Comparison of ENCODE assay signal across 25 cellular contexts in genomic region chr13:59229861-59230260, GRCh38.
"Had no signal": no experiment of that assay in that cellular context is flagged by ENCODE, and none has a peak within 500 bp of the region (broad histone marks: within the 10 kb centered on the region; RNA-seq: fewer than 3 reads in every experiment).

No MANE protein-coding gene starts in this region.

- ATAC-seq: foreskin keratinocyte, heart right ventricle, natural killer cell, sciatic nerve had no signal

- H3K27ac Mint-ChIP-seq: natural killer cell, progenitor cell of endocrine pancreas had no signal

- DNase-seq: colonic mucosa; dermis blood vessel endothelial cell; effector memory CD4-positive, alpha-beta T cell; foreskin keratinocyte; glutamatergic neuron; heart right ventricle; hippocampal formation; mesenchymal stem cell; natural killer cell; stimulated activated CD4-positive, alpha-beta T cell treated with anti-CD3 and anti-CD28 coated beads, Interleukin-12 subunit alpha, Interleukin-12 subunit beta, amount 100 ng/mL, for 4 hours; stimulated activated CD4-positive, alpha-beta T cell treated with anti-CD3 and anti-CD28 coated beads, Interleukin-1b, Interleukin-23, amount 100 ng/mL, for 48 hours; stimulated activated CD4-positive, alpha-beta T cell treated with anti-CD3 and anti-CD28 coated beads, Interleukin-4, amount 100 ng/mL, for 1 hour; stimulated activated CD8-positive, alpha-beta memory T cell treated with anti-CD3 and anti-CD28 coated beads, Interleukin-4, amount 100 ng/mL, for 48 hours; stimulated activated naive CD4-positive, alpha-beta T cell; stomach; thyroid gland; trophoblast cell had no signal

- H3K36me3 ChIP-seq: colonic mucosa, esophagus muscularis mucosa, heart right ventricle, right atrium auricular region, stomach, thyroid gland, vagina had no signal

- H3K27ac ChIP-seq: colonic mucosa, esophagus muscularis mucosa, foreskin keratinocyte, heart right ventricle, parathyroid adenoma, right atrium auricular region, stomach, thyroid gland, vagina had no signal

- H3K4me1 Mint-ChIP-seq: natural killer cell, neural crest cell had no signal

- H3K4me1 ChIP-seq: colonic mucosa, esophagus muscularis mucosa, foreskin keratinocyte, heart right ventricle, parathyroid adenoma, right atrium auricular region, stomach, thyroid gland, vagina had no signal

- H3K9me3 ChIP-seq: colonic mucosa, esophagus muscularis mucosa, heart right ventricle, right atrium auricular region, stomach, thyroid gland, vagina had no signal

- H3K4me3 ChIP-seq: colonic mucosa, esophagus muscularis mucosa, heart right ventricle, right atrium auricular region, smooth muscle cell, stomach, thyroid gland, vagina had no signal

- H3K4me3 Mint-ChIP-seq: natural killer cell, neural crest cell had no signal
